ENCODE assay signal across 9 cellular contexts in the genomic region with DNA sequence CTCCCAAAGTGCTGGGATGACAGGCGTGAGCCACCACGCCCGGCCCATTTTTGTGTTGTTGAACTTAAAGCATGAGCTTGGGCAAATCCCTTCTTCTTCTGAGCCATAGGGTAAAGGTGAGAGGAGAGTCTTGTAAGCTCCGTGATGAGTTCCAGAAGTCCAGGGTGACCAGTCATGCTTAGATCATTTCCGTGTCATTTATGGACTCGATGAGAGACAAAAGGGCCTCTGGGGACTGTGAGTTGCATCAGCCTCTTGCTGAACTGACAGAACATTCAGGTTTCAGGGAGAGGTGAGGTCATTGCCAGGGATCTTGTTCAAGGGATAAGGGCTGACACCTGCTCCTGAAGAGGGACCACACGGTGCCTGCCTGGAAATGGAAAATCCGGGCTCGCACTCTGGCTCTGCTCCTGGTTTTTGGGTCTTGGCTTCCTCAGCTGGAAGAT. TPM values are rescaled to one million over a fixed set of nuclear protein-coding genes. Genes with fewer than 3 reads are reported as not detected.
DNase-seq lines count a peak whose midpoint lies in the region; ATAC-seq and TF ChIP-seq lines count a peak whose summit lies in the region.
"Had no signal": no experiment of that assay in that cellular context is flagged by ENCODE, and none has a peak within 500 bp of the region (broad histone marks: within the 10 kb centered on the region; RNA-seq: fewer than 3 reads in every experiment).

No MANE protein-coding gene starts in this region.

- H3K4me3 ChIP-seq in LNCaP clone FGC (ENCODE audit: low read depth, low read length) = no peak overlapping the region

- H3K27me3 Mint-ChIP-seq in activated T-cell treated with anti-CD3 and anti-CD28 coated beads, Interleukin-2, amount 50 U/mL, for 72 hours (ENCODE audit: low read depth) = no peaks in the 10 kb centered on the region
- H3K27me3 Mint-ChIP-seq: activated naive CD8-positive, alpha-beta T cell treated with anti-CD3 and anti-CD28 coated beads, Interleukin-2, amount 10 ng/mL, durations not matched to agents 7 days and 5 days had no signal

- DNase-seq in COLO668 (lab: John Stamatoyannopoulos, UW; ENCODE audit: unreplicated experiment) (peak; percentile 36), LNCaP clone FGC (ENCODE audit: low read depth) (peak; percentile 28), amniotic stem cell (lab: John Stamatoyannopoulos, UW) (peak; percentile 49), lung microvascular endothelial cell (ENCODE audit: low read depth in 2 of 2) (peak; percentile 78 to 93), C1 segment of cervical spinal cord (lab: John Stamatoyannopoulos, UW) (no peak)
- no peak for DNase-seq in activated T-cell treated with anti-CD3 and anti-CD28 coated beads, Interleukin-2, amount 50 U/mL, for 72 hours
- DNase-seq: activated naive CD8-positive, alpha-beta T cell treated with anti-CD3 and anti-CD28 coated beads, Interleukin-2, amount 10 ng/mL, durations not matched to agents 7 days and 5 days had no signal

- peaks cover 0 to 2% of the 10 kb centered on the region in 2 donors for H3K36me3 Mint-ChIP-seq in activated T-cell treated with anti-CD3 and anti-CD28 coated beads, Interleukin-2, amount 50 U/mL, for 72 hours (ENCODE audit: insufficient read depth in 2 of 2)
- H3K36me3 Mint-ChIP-seq: activated naive CD8-positive, alpha-beta T cell treated with anti-CD3 and anti-CD28 coated beads, Interleukin-2, amount 10 ng/mL, durations not matched to agents 7 days and 5 days had no signal

- H3K4me3 Mint-ChIP-seq in activated T-cell treated with anti-CD3 and anti-CD28 coated beads, Interleukin-2, amount 50 U/mL, for 72 hours = no peak overlapping the region
- H3K4me3 Mint-ChIP-seq: activated naive CD8-positive, alpha-beta T cell treated with anti-CD3 and anti-CD28 coated beads, Interleukin-2, amount 10 ng/mL, durations not matched to agents 7 days and 5 days had no signal

- no peak for ATAC-seq in GM18861 (IDR thresholded peaks at IDR 0.05; ENCODE audit: unreplicated experiment)
- ATAC-seq in HG03342 (IDR thresholded peaks at IDR 0.05; ENCODE audit: unreplicated experiment) = no peak
- ATAC-seq in activated T-cell treated with anti-CD3 and anti-CD28 coated beads, Interleukin-2, amount 50 U/mL, for 72 hours (replicated peaks in 1 of 2) = no peak

- no peak for TF ChIP-seq CTCF in LNCaP clone FGC (IDR thresholded peaks at IDR 0.05; ENCODE audit: control insufficient read depth, extremely low read depth, insufficient read depth)

- H3K9me3 Mint-ChIP-seq in activated T-cell treated with anti-CD3 and anti-CD28 coated beads, Interleukin-2, amount 50 U/mL, for 72 hours = peaks cover 0 to 3% of the 10 kb centered on the region in 2 donors
- H3K9me3 Mint-ChIP-seq: activated naive CD8-positive, alpha-beta T cell treated with anti-CD3 and anti-CD28 coated beads, Interleukin-2, amount 10 ng/mL, durations not matched to agents 7 days and 5 days had no signal

- no peak overlapping the region for H3K27ac Mint-ChIP-seq in activated T-cell treated with anti-CD3 and anti-CD28 coated beads, Interleukin-2, amount 50 U/mL, for 72 hours
- H3K27ac Mint-ChIP-seq: activated naive CD8-positive, alpha-beta T cell treated with anti-CD3 and anti-CD28 coated beads, Interleukin-2, amount 10 ng/mL, durations not matched to agents 7 days and 5 days had no signal

- peaks cover 20% of the 10 kb centered on the region for H3K4me1 Mint-ChIP-seq in activated T-cell treated with anti-CD3 and anti-CD28 coated beads, Interleukin-2, amount 50 U/mL, for 72 hours (ENCODE audit: low read depth)

RNA-seq across cellular contexts. Expression of a gene that starts 53.6 kb away (rescaled TPM):
- 49.5 and 175 TPM in 2 replicates for total RNA-seq in lung microvascular endothelial cell
- total RNA-seq in activated T-cell treated with anti-CD3 and anti-CD28 coated beads, Interleukin-2, amount 50 U/mL, for 72 hours = 10 to 100 TPM; 84.4 to 84.5 TPM

Comparison
In these comparisons a context has a peak if more than half of its experiments do, and no peak if none do; other contexts are left out.
1. DNase-seq: peak in COLO668 (single experiment), LNCaP clone FGC (single experiment), amniotic stem cell (single experiment) and lung microvascular endothelial cell (2 of 2); none in C1 segment of cervical spinal cord (0 of 14) and activated T-cell treated with anti-CD3 and anti-CD28 coated beads, Interleukin-2, amount 50 U/mL, for 72 hours (0 of 2).